In genomic region chr1:146228144-146228682, GRCh38 we compare ENCODE assay signal across 8 cellular contexts. TPM values are rescaled to one million over a fixed set of nuclear protein-coding genes. Genes with fewer than 3 reads are reported as not detected.
DNase-seq lines count a peak whose midpoint lies in the region; ATAC-seq, FAIRE-seq and TF ChIP-seq lines count a peak whose summit lies in the region.
"Not testable (repeated sequence)": the region's sequence is repeated elsewhere in the genome, so short reads cannot be mapped to it uniquely, and the experiment has no call there.

No MANE protein-coding gene starts in this region.

- not testable (repeated sequence) for H3K36me3 ChIP-seq in H7 (replicated peaks; ENCODE audit: control insufficient read depth, insufficient read depth, low read length); bronchial epithelial cell (ENCODE audit: control insufficient read depth, insufficient read depth, low read length); cardiac muscle cell; mucosa of rectum (ENCODE audit: control insufficient read depth in 2 of 2, insufficient read depth in 2 of 2, low read length in 2 of 2)

- DNase-seq in H7; bronchial epithelial cell (ENCODE audit: low read depth); cardiac muscle cell (ENCODE audit: low read depth in 1 of 2, low spot score in 1 of 2): not testable (repeated sequence)
- peak; percentile 13 for DNase-seq in activated T-cell treated with anti-CD3 and anti-CD28 coated beads for 48 hours (ENCODE audit: low read depth)
- DNase-seq in ureter (ENCODE audit: low spot score): peak; percentile 39

- peak; percentile 38; the same call in 2 of the 3 replicates for ATAC-seq in SK-N-SH treated with all-trans-retinoic acid at 6 μM for 48 hours

- peak overlapping the region in 1 of 2 donors; percentile 68 for H3K9ac ChIP-seq in mucosa of rectum (ENCODE audit: low read depth in 1 of 2, low read length in 2 of 2)

- not testable (repeated sequence) for FAIRE-seq in bronchial epithelial cell (lab: Jason Lieb, UNC)

- H3K9me3 ChIP-seq in cardiac muscle cell (ENCODE audit: low read depth); mucosa of rectum (ENCODE audit: control insufficient read depth in 2 of 2, low read length in 2 of 2): not testable (repeated sequence)

- not testable (repeated sequence) for TF ChIP-seq CTCF in bronchial epithelial cell (IDR thresholded peaks at IDR 0.05; ENCODE audit: insufficient read depth, low read length, severe bottlenecking); cardiac muscle cell (IDR thresholded peaks at IDR 0.05; ENCODE audit: low read depth, low read length)

- H3K27me3 ChIP-seq in H7 (ENCODE audit: control insufficient read depth, insufficient read depth, low read length); bronchial epithelial cell (ENCODE audit: control insufficient read depth, insufficient read depth, low read length); cardiac muscle cell; mucosa of rectum (ENCODE audit: control insufficient read depth in 2 of 2, insufficient read depth in 2 of 2, low read length in 2 of 2): not testable (repeated sequence)

- H3K4me1 ChIP-seq in cardiac muscle cell (ENCODE audit: low read depth); mucosa of rectum (ENCODE audit: control insufficient read depth in 2 of 2, insufficient read depth in 2 of 2, low read length in 2 of 2): not testable (repeated sequence)

- H3K27ac ChIP-seq in cardiac muscle cell (peak overlapping the region; percentile 72), mucosa of rectum (ENCODE audit: low read depth in 2 of 2, low read length in 2 of 2) (peak overlapping the region; percentile 48 to 51), skin epidermis (peak overlapping the region in 19 of 21 experiments; percentile 72 to 92 (median 85))

- peak overlapping the region; percentile 47 for H3K4me3 ChIP-seq in H7 (ENCODE audit: insufficient read depth, low read depth, low read length)
- peak overlapping the region; percentile 47 for H3K4me3 ChIP-seq in bronchial epithelial cell (ENCODE audit: low read depth, low read length)
- peak overlapping the region; percentile 46 for H3K4me3 ChIP-seq in cardiac muscle cell
- peak overlapping the region; percentile 44 to 57 for H3K4me3 ChIP-seq in mucosa of rectum (ENCODE audit: low read length in 2 of 2)
- peak overlapping the region; percentile 37 to 61 (median 47) for H3K4me3 ChIP-seq in skin epidermis

RNA-seq across cellular contexts. Expression of gene NOTCH2NLA, which starts 0.6 kb away (rescaled TPM):
- total RNA-seq in H7 (2014; rRNA removed; shearing (Covaris generic)): 16.3 and 18.4 TPM in 2 replicates
- total RNA-seq in bronchial epithelial cell (62.7 and 79.0 TPM in 2 replicates), cardiac muscle cell (20.4 and 28.7 TPM in 2 replicates), ureter (50.7 TPM)
- polyA plus RNA-seq in cardiac muscle cell: 20.5 and 27.1 TPM in 2 replicates
